In genomic region chr15:44585633-44586032, GRCh38 we compare ENCODE assay signal across 7 cellular contexts.
"Had no signal": no experiment of that assay in that cellular context is flagged by ENCODE, and none has a peak within 500 bp of the region (broad histone marks: within the 10 kb centered on the region; RNA-seq: fewer than 3 reads in every experiment).

No MANE protein-coding gene starts in this region.

- H3K9me3 Mint-ChIP-seq: HFFc6 had no signal

- ATAC-seq: HCT116 had no signal

- DNase-seq: GM23248, GOT3, H7, HFFc6, IMR-90, KBM-7 had no signal

- H3K4me3 Mint-ChIP-seq: HFFc6 had no signal

- H3K27ac Mint-ChIP-seq: HFFc6 had no signal
